ENCODE assay signal across 8 cellular contexts in the genomic region with DNA sequence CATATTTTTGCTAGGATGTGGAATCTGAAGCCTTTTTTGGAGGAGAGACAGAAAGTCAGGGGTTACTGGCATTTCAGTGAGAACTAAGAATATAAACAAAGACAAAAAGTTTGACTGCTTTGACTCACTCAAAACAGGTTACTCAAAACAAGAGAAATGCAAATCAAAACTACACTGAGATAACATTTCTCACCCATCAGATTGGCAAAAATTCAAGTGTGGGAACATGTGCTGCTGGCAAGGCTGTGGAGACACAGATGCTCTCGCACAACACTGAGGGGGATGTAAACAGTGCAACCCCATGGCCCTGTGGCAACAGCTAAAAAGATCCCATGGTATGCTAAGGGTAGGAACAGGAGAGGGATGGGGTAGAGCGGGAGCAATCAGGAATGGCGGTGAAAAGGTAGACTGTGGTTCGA.
DNase-seq lines count a peak whose midpoint lies in the region; ATAC-seq and TF ChIP-seq lines count a peak whose summit lies in the region.

No MANE protein-coding gene starts in this region.

- peak; percentile 84 to 89 for ATAC-seq in activated T-cell treated with anti-CD3 and anti-CD28 coated beads, Interleukin-2, amount 50 U/mL, for 4 hours
- peak; percentile 58 for ATAC-seq in HG02623 (IDR thresholded peaks at IDR 0.05; ENCODE audit: unreplicated experiment)
- peak; percentile 75 for ATAC-seq in stimulated activated memory B cell treated with anti-CD40 and anti-IgM and Interleukin-4, amounts not matched to agents 10 μg/mL and 1 μg/mL and 100 μg/mL, for 72 hours
- ATAC-seq in CD8-positive, alpha-beta T cell, result no peak

- H3K27ac ChIP-seq in CD8-positive, alpha-beta T cell (ENCODE audit: low read depth, low read length), result no peak overlapping the region

- peaks cover 10% of the 10 kb centered on the region for H3K4me1 Mint-ChIP-seq in activated T-cell treated with anti-CD3 and anti-CD28 coated beads, Interleukin-2, amount 50 U/mL, for 4 hours (ENCODE audit: low read depth)
- H3K4me1 Mint-ChIP-seq in T-helper 1 cell treated with Interleukin-12 subunit alpha and Interleukin-12 subunit beta and Interleukin-4 antibody, amounts not matched to agents 30 μg/mL and 1 μg/mL, for 36 hours (ENCODE audit: low read depth), result peaks cover 28% of the 10 kb centered on the region
- H3K4me1 Mint-ChIP-seq in stimulated activated memory B cell treated with anti-CD40 and anti-IgM and Interleukin-4, amounts not matched to agents 10 μg/mL and 1 μg/mL and 100 μg/mL, for 72 hours, result peaks cover 28% of the 10 kb centered on the region
- no peaks in the 10 kb centered on the region for H3K4me1 Mint-ChIP-seq in CD8-positive, alpha-beta T cell (ENCODE audit: low read depth)

- CTCF ChIA-PET in CD8-positive, alpha-beta T cell (lab: Charles Lee), result no interaction called here

- intact Hi-C loops in CD8-positive, alpha-beta T cell (cut with DNase I, micrococcal nuclease), result no loop called here

- H3K27me3 ChIP-seq in CD8-positive, alpha-beta T cell (ENCODE audit: insufficient read depth, low read length), result no peaks in the 10 kb centered on the region

- H3K36me3 Mint-ChIP-seq in activated T-cell treated with anti-CD3 and anti-CD28 coated beads, Interleukin-2, amount 50 U/mL, for 4 hours (ENCODE audit: insufficient read depth), result peaks cover 3% of the 10 kb centered on the region
- H3K36me3 Mint-ChIP-seq in T-helper 1 cell treated with Interleukin-12 subunit alpha and Interleukin-12 subunit beta and Interleukin-4 antibody, amounts not matched to agents 30 μg/mL and 1 μg/mL, for 36 hours (ENCODE audit: low read depth), result no peaks in the 10 kb centered on the region
- H3K36me3 Mint-ChIP-seq in stimulated activated memory B cell treated with anti-CD40 and anti-IgM and Interleukin-4, amounts not matched to agents 10 μg/mL and 1 μg/mL and 100 μg/mL, for 72 hours, result no peaks in the 10 kb centered on the region
- no peaks in the 10 kb centered on the region for H3K36me3 Mint-ChIP-seq in CD8-positive, alpha-beta T cell

- H3K4me1 ChIP-seq in CD8-positive, alpha-beta T cell (ENCODE audit: insufficient read depth, low read length), result no peaks in the 10 kb centered on the region

- no peaks in the 10 kb centered on the region for H3K36me3 ChIP-seq in CD8-positive, alpha-beta T cell (ENCODE audit: insufficient read depth, low read length)

- H3K4me3 Mint-ChIP-seq in activated T-cell treated with anti-CD3 and anti-CD28 coated beads, Interleukin-2, amount 50 U/mL, for 4 hours, result no peak overlapping the region
- peak overlapping the region; percentile 67 for H3K4me3 Mint-ChIP-seq in T-helper 1 cell treated with Interleukin-12 subunit alpha and Interleukin-12 subunit beta and Interleukin-4 antibody, amounts not matched to agents 30 μg/mL and 1 μg/mL, for 36 hours
- H3K4me3 Mint-ChIP-seq in stimulated activated memory B cell treated with anti-CD40 and anti-IgM and Interleukin-4, amounts not matched to agents 10 μg/mL and 1 μg/mL and 100 μg/mL, for 72 hours, result no peak overlapping the region
- no peak overlapping the region for H3K4me3 Mint-ChIP-seq in CD8-positive, alpha-beta T cell

- no peak for DNase-seq in activated T-cell treated with anti-CD3 and anti-CD28 coated beads, Interleukin-2, amount 50 U/mL, for 4 hours
- DNase-seq in activated T-cell treated with anti-CD3 and anti-CD28 coated beads for 4 hours (no peak), NCI-H2029 (lab: John Stamatoyannopoulos, UW) (no peak), NCI-H1092 (lab: John Stamatoyannopoulos, UW) (no peak)
- DNase-seq in CD8-positive, alpha-beta T cell, result no peak

- no peaks in the 10 kb centered on the region for H3K27me3 Mint-ChIP-seq in activated T-cell treated with anti-CD3 and anti-CD28 coated beads, Interleukin-2, amount 50 U/mL, for 4 hours (ENCODE audit: low read depth)
- H3K27me3 Mint-ChIP-seq in T-helper 1 cell treated with Interleukin-12 subunit alpha and Interleukin-12 subunit beta and Interleukin-4 antibody, amounts not matched to agents 30 μg/mL and 1 μg/mL, for 36 hours (ENCODE audit: low read depth), result no peaks in the 10 kb centered on the region
- no peaks in the 10 kb centered on the region for H3K27me3 Mint-ChIP-seq in stimulated activated memory B cell treated with anti-CD40 and anti-IgM and Interleukin-4, amounts not matched to agents 10 μg/mL and 1 μg/mL and 100 μg/mL, for 72 hours
- no peaks in the 10 kb centered on the region for H3K27me3 Mint-ChIP-seq in CD8-positive, alpha-beta T cell (ENCODE audit: low read depth)

- TF ChIP-seq CTCF in CD8-positive, alpha-beta T cell (IDR thresholded peaks at IDR 0.05), result no peak

- H3K4me3 ChIP-seq in CD8-positive, alpha-beta T cell (ENCODE audit: low read depth, low read length), result no peak overlapping the region

- no peaks in the 10 kb centered on the region for H3K9me3 ChIP-seq in CD8-positive, alpha-beta T cell (ENCODE audit: low read length)

- peak overlapping the region; percentile 85 for H3K27ac Mint-ChIP-seq in T-helper 1 cell treated with Interleukin-12 subunit alpha and Interleukin-12 subunit beta and Interleukin-4 antibody, amounts not matched to agents 30 μg/mL and 1 μg/mL, for 36 hours
- peak overlapping the region; percentile 3 for H3K27ac Mint-ChIP-seq in stimulated activated memory B cell treated with anti-CD40 and anti-IgM and Interleukin-4, amounts not matched to agents 10 μg/mL and 1 μg/mL and 100 μg/mL, for 72 hours
- no peak overlapping the region for H3K27ac Mint-ChIP-seq in CD8-positive, alpha-beta T cell

- H3K9me3 Mint-ChIP-seq in activated T-cell treated with anti-CD3 and anti-CD28 coated beads, Interleukin-2, amount 50 U/mL, for 4 hours, result no peaks in the 10 kb centered on the region
- no peaks in the 10 kb centered on the region for H3K9me3 Mint-ChIP-seq in T-helper 1 cell treated with Interleukin-12 subunit alpha and Interleukin-12 subunit beta and Interleukin-4 antibody, amounts not matched to agents 30 μg/mL and 1 μg/mL, for 36 hours
- H3K9me3 Mint-ChIP-seq in stimulated activated memory B cell treated with anti-CD40 and anti-IgM and Interleukin-4, amounts not matched to agents 10 μg/mL and 1 μg/mL and 100 μg/mL, for 72 hours, result no peaks in the 10 kb centered on the region
- no peaks in the 10 kb centered on the region for H3K9me3 Mint-ChIP-seq in CD8-positive, alpha-beta T cell

- POLR2A ChIA-PET in CD8-positive, alpha-beta T cell (lab: Charles Lee), result interaction anchor here (0.6 kb wide), 1 partner anchor 612 kb away, joined by 5 read pairs; no protein-coding TSS in a partner anchor
